Comparison of ENCODE assay signal across 1 cellular context in the genomic region with DNA sequence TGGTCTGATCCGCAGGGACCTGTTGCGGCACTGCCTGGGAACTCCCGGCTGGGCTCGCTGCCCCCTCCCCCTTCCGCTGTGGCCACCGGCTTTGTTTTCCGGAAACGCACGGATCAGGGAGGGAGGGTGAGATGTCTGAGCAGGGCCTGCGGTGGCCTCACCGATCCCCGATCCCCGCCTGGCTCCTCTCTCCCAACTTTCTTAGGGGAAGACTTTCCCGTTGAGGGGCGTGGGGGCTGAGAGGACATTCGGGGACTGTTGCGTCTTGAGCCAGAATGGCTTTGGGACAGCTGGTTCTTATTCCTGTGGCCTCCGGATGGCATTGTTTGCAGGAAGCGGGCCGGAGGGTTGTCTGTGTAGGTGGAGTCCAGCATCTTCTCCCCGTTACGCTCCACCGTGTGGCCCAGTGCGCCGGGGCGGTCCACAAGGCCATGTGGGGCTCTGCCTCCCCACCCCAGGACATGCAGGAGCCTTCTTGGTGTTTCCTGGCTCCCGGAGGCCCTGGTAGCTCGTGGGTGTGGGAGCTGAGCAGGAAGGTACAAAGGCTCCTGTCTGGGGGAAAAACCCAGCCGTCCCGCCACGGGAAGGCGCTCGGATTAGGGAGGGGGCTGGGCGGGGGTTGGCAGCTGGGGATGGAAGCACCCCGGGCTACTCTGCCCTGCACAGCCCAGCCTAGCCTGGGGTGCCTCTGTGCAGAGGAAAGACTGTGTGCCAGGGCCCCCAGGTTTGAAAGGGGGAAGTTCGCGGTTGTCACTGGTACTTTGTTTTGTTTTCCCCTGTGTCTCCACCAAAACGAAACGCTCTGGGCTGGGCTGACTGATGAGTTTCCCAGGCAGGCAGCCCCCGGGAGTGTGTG.
TF ChIP-seq lines count a peak whose summit lies in the region.

No MANE protein-coding gene starts in this region.

TF ChIP-seq in HepG2, 621 proteins besides CTCF, POLR2A, EP300 and RAD21 (continued from another document and continues in another):
- TF ChIP-seq ZNF251 (CRISPR knock-in tag; IDR thresholded peaks at IDR 0.05) (peak; percentile 88; the same call in 1 of the 2 replicates), JUND (CRISPR knock-in tag; IDR thresholded peaks at IDR 0.05) (no peak), EZH2 (conservative IDR thresholded peaks at IDR 0.05; ENCODE audit: low read depth, low read length) (no peak), ZNF367 (CRISPR knock-in tag; IDR thresholded peaks at IDR 0.05; ENCODE audit: borderline replicate concordance) (no peak), ZGPAT (CRISPR knock-in tag; IDR thresholded peaks at IDR 0.05) (peak; percentile 48; the same call in 1 of the 2 replicates), KLF9 (CRISPR knock-in tag; IDR thresholded peaks at IDR 0.05; ENCODE audit: low read depth) (no peak), ZNF432 (CRISPR knock-in tag; IDR thresholded peaks at IDR 0.05; ENCODE audit: borderline replicate concordance) (no peak), JARID2 (CRISPR knock-in tag; IDR thresholded peaks at IDR 0.05; ENCODE audit: insufficient replicate concordance) (no peak), ZNF768 (CRISPR knock-in tag; IDR thresholded peaks at IDR 0.05) (no peak), MXD4 (CRISPR knock-in tag; IDR thresholded peaks at IDR 0.05) (0 out of 2 replicates have a peak, but pooled peaks have one; percentile 29), MEIS2 (CRISPR knock-in tag; IDR thresholded peaks at IDR 0.05) (0 out of 2 replicates have a peak, but pooled peaks have one; percentile 41), ZBTB7B (CRISPR knock-in tag; IDR thresholded peaks at IDR 0.05) (no peak), BRCA1 (CRISPR knock-in tag; IDR thresholded peaks at IDR 0.05) (no peak), ASH2L (IDR thresholded peaks at IDR 0.05; ENCODE audit: insufficient read length, low read depth, low read length) (peak; percentile 64), ZFP36L2 (CRISPR knock-in tag; IDR thresholded peaks at IDR 0.05) (no peak), NFIC (IDR thresholded peaks at IDR 0.05; ENCODE audit: low read length) (no peak), NKX3-1 (CRISPR knock-in tag; IDR thresholded peaks at IDR 0.05) (no peak), ATF7-NPFF (CRISPR knock-in tag; IDR thresholded peaks at IDR 0.05; ENCODE audit: low read depth) (no peak), HMG20B (CRISPR knock-in tag; conservative IDR thresholded peaks at IDR 0.05) (0 out of 2 replicates have a peak, but pooled peaks have one; percentile 15), TCF12 (IDR thresholded peaks at IDR 0.05) (no peak), TCF12 (CRISPR knock-in tag; IDR thresholded peaks at IDR 0.05) (no peak), HNRNPL (IDR thresholded peaks at IDR 0.05; ENCODE audit: low read depth, low read length) (0 out of 2 replicates have a peak, but pooled peaks have one; percentile 31), STAT5B (CRISPR knock-in tag; IDR thresholded peaks at IDR 0.05) (no peak), MYPOP (CRISPR knock-in tag; IDR thresholded peaks at IDR 0.05) (peak; percentile 23; the same call in 1 of the 2 replicates), ZSCAN9 (CRISPR knock-in tag; IDR thresholded peaks at IDR 0.05; ENCODE audit: borderline replicate concordance) (no peak; the same call in 1 of the 2 replicates), ZNF260 (CRISPR knock-in tag; IDR thresholded peaks at IDR 0.05; ENCODE audit: borderline replicate concordance, low read depth) (no peak), EED (CRISPR knock-in tag; IDR thresholded peaks at IDR 0.05) (0 out of 2 replicates have a peak, but pooled peaks have one; percentile 55), AHR (CRISPR knock-in tag; IDR thresholded peaks at IDR 0.05) (no peak), ZNF572 (CRISPR knock-in tag; IDR thresholded peaks at IDR 0.05) (0 out of 2 replicates have a peak, but pooled peaks have one; percentile 41), ZFX (CRISPR knock-in tag; IDR thresholded peaks at IDR 0.05; ENCODE audit: low read depth) (peak; percentile 92), PHB2 (IDR thresholded peaks at IDR 0.05; ENCODE audit: partially characterized antibody) (no peak), MIXL1 (CRISPR knock-in tag; IDR thresholded peaks at IDR 0.05) (no peak), ATAD3A (CRISPR knock-in tag; IDR thresholded peaks at IDR 0.05) (no peak), NFE2L1 (CRISPR knock-in tag; IDR thresholded peaks at IDR 0.05; ENCODE audit: borderline replicate concordance) (no peak), ZBTB3 (CRISPR knock-in tag; IDR thresholded peaks at IDR 0.05; ENCODE audit: borderline replicate concordance, low read depth) (no peak), REPIN1 (CRISPR knock-in tag; IDR thresholded peaks at IDR 0.05; ENCODE audit: borderline replicate concordance, low read depth) (no peak), ZNF652 (CRISPR knock-in tag; IDR thresholded peaks at IDR 0.05; ENCODE audit: borderline replicate concordance, low read depth) (no peak), HDAC2 (CRISPR knock-in tag; IDR thresholded peaks at IDR 0.05) (0 out of 2 replicates have a peak, but pooled peaks have one; percentile 40), SIX1 (CRISPR knock-in tag; IDR thresholded peaks at IDR 0.05; ENCODE audit: borderline replicate concordance) (no peak), ZNF713 (CRISPR knock-in tag; IDR thresholded peaks at IDR 0.05) (no peak), NFATC3 (CRISPR knock-in tag; IDR thresholded peaks at IDR 0.05) (no peak), BHLHE40 (IDR thresholded peaks at IDR 0.05; ENCODE audit: low read length) (no peak), NRL (CRISPR knock-in tag; IDR thresholded peaks at IDR 0.05; ENCODE audit: borderline replicate concordance) (peak; percentile 52; the same call in 1 of the 2 replicates), GABPB1 (CRISPR knock-in tag; IDR thresholded peaks at IDR 0.05) (peak; percentile 89), TEAD2 (CRISPR knock-in tag; IDR thresholded peaks at IDR 0.05) (no peak), ZFP1 (CRISPR knock-in tag; IDR thresholded peaks at IDR 0.05) (no peak), RFXANK (CRISPR knock-in tag; IDR thresholded peaks at IDR 0.05) (no peak), HDAC6 (IDR thresholded peaks at IDR 0.05; ENCODE audit: low read depth, low read length) (no peak), GMEB1 (CRISPR knock-in tag; IDR thresholded peaks at IDR 0.05; ENCODE audit: borderline replicate concordance) (no peak), TSC22D2 (CRISPR knock-in tag; IDR thresholded peaks at IDR 0.05; ENCODE audit: borderline replicate concordance) (no peak), MTA3 (CRISPR knock-in tag; IDR thresholded peaks at IDR 0.05) (no peak), U2AF2 (IDR thresholded peaks at IDR 0.05; ENCODE audit: low read depth, low read length) (no peak), PAWR (CRISPR knock-in tag; IDR thresholded peaks at IDR 0.05; ENCODE audit: borderline replicate concordance) (0 out of 2 replicates have a peak, but pooled peaks have one; percentile 59), ZNF660 (CRISPR knock-in tag; IDR thresholded peaks at IDR 0.05; ENCODE audit: borderline replicate concordance, low read depth) (no peak)
- TF ChIP-seq, protein P1, sequence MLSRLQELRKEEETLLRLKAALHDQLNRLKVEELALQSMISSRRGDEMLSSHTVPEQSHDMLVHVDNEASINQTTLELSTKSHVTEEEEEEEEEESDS (CRISPR knock-in tag; IDR thresholded peaks at IDR 0.05; ENCODE audit: borderline replicate concordance), result no peak
- TF ChIP-seq, protein P2, sequence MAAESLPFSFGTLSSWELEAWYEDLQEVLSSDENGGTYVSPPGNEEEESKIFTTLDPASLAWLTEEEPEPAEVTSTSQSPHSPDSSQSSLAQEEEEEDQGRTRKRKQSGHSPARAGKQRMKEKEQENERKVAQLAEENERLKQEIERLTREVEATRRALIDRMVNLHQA (CRISPR knock-in tag; IDR thresholded peaks at IDR 0.05), result no peak
- TF ChIP-seq, protein P3, sequence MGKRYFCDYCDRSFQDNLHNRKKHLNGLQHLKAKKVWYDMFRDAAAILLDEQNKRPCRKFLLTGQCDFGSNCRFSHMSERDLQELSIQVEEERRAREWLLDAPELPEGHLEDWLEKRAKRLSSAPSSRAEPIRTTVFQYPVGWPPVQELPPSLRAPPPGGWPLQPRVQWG (CRISPR knock-in tag; IDR thresholded peaks at IDR 0.05; ENCODE audit: borderline replicate concordance, low read depth), result no peak
- TF ChIP-seq, protein P4, sequence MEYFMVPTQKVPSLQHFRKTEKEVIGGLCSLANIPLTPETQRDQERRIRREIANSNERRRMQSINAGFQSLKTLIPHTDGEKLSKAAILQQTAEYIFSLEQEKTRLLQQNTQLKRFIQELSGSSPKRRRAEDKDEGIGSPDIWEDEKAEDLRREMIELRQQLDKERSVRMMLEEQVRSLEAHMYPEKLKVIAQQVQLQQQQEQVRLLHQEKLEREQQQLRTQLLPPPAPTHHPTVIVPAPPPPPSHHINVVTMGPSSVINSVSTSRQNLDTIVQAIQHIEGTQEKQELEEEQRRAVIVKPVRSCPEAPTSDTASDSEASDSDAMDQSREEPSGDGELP (IDR thresholded peaks at IDR 0.05; ENCODE audit: borderline replicate concordance, low read depth), result peak; percentile 40; the same call in 1 of the 2 replicates
- TF ChIP-seq, protein P5, sequence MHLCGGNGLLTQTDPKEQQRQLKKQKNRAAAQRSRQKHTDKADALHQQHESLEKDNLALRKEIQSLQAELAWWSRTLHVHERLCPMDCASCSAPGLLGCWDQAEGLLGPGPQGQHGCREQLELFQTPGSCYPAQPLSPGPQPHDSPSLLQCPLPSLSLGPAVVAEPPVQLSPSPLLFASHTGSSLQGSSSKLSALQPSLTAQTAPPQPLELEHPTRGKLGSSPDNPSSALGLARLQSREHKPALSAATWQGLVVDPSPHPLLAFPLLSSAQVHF (CRISPR knock-in tag; IDR thresholded peaks at IDR 0.05), result no peak
- TF ChIP-seq, protein P6, sequence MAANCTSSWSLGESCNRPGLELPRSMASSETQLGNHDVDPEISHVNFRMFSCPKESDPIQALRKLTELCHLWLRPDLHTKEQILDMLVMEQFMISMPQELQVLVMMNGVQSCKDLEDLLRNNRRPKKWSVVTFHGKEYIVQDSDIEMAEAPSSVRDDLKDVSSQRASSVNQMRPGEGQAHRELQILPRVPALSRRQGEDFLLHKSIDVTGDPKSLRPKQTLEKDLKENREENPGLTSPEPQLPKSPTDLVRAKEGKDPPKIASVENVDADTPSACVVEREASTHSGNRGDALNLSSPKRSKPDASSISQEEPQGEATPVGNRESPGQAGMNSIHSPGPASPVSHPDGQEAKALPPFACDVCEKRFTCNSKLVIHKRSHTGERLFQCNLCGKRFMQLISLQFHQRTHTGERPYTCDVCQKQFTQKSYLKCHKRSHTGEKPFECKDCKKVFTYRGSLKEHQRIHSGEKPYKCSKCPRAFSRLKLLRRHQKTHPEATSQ (CRISPR knock-in tag; IDR thresholded peaks at IDR 0.05; ENCODE audit: borderline replicate concordance), result no peak
- TF ChIP-seq, protein P7, sequence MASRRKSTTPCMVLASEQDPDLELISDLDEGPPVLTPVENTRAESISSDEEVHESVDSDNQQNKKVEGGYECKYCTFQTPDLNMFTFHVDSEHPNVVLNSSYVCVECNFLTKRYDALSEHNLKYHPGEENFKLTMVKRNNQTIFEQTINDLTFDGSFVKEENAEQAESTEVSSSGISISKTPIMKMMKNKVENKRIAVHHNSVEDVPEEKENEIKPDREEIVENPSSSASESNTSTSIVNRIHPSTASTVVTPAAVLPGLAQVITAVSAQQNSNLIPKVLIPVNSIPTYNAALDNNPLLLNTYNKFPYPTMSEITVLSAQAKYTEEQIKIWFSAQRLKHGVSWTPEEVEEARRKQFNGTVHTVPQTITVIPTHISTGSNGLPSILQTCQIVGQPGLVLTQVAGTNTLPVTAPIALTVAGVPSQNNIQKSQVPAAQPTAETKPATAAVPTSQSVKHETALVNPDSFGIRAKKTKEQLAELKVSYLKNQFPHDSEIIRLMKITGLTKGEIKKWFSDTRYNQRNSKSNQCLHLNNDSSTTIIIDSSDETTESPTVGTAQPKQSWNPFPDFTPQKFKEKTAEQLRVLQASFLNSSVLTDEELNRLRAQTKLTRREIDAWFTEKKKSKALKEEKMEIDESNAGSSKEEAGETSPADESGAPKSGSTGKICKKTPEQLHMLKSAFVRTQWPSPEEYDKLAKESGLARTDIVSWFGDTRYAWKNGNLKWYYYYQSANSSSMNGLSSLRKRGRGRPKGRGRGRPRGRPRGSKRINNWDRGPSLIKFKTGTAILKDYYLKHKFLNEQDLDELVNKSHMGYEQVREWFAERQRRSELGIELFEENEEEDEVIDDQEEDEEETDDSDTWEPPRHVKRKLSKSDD (CRISPR knock-in tag; IDR thresholded peaks at IDR 0.05; ENCODE audit: low read depth), result no peak
- TF ChIP-seq, protein P8, sequence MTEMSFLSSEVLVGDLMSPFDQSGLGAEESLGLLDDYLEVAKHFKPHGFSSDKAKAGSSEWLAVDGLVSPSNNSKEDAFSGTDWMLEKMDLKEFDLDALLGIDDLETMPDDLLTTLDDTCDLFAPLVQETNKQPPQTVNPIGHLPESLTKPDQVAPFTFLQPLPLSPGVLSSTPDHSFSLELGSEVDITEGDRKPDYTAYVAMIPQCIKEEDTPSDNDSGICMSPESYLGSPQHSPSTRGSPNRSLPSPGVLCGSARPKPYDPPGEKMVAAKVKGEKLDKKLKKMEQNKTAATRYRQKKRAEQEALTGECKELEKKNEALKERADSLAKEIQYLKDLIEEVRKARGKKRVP (CRISPR knock-in tag; IDR thresholded peaks at IDR 0.05), result no peak
